17 cellular contexts compared by ENCODE assay signal in the genomic region with DNA sequence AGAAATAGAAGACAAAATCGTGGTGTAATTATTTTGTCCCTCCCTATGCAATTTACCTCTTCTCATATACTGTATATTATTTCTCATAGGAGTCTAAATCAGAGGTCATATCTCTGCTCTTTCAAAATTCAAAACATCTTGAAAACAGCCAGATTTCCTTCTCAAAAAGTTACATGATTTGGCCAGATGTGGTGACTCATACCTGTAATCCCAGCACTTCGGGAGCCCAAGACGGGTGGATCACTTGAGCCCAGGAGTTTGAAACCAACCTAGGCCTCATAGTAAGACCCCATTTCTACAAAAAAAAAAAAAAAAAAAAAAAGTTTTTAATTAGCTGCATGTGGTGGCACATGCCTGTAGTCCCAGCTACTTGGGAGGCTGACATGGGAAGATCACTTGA. TPM values are rescaled to one million over a fixed set of nuclear protein-coding genes. Genes with fewer than 3 reads are reported as not detected.
"Had no signal": no experiment of that assay in that cellular context is flagged by ENCODE, and none has a peak within 500 bp of the region (broad histone marks: within the 10 kb centered on the region; RNA-seq: fewer than 3 reads in every experiment).

No MANE protein-coding gene starts in this region.

- H3K9me3 ChIP-seq: thoracic aorta had no signal

- H3K27me3 ChIP-seq: cardiac muscle cell had no signal

- H3K27ac ChIP-seq: cardiac muscle cell, thoracic aorta, WERI-Rb-1 had no signal

- ATAC-seq: activated CD4-positive, alpha-beta T cell treated with anti-CD3 and anti-CD28 coated beads for 36 hours; activated CD8-positive, alpha-beta T cell treated with anti-CD3 and anti-CD28 coated beads, Interleukin-2, amount 10 ng/mL, durations not matched to agents 7 days and 5 days; left colon; naive thymus-derived CD4-positive, alpha-beta T cell; stimulated activated naive CD8-positive, alpha-beta T cell treated with anti-CD3 and anti-CD28 coated beads, Interleukin-15, amount 100 ng/mL, for 72 hours had no signal

- H3K4me3 ChIP-seq: cardiac muscle cell, lung, thoracic aorta had no signal

- DNase-seq: activated CD4-positive, alpha-beta T cell treated with anti-CD3 and anti-CD28 coated beads for 36 hours; activated CD8-positive, alpha-beta memory T cell treated with anti-CD3 and anti-CD28 coated beads, Interleukin-2, amount 50 U/mL, for 48 hours; activated CD8-positive, alpha-beta T cell treated with anti-CD3 and anti-CD28 coated beads, Interleukin-2, amount 10 ng/mL, durations not matched to agents 7 days and 5 days; foreskin melanocyte; head of caudate nucleus; left colon; naive thymus-derived CD4-positive, alpha-beta T cell; retina; stimulated activated CD4-positive, alpha-beta T cell treated with anti-CD3 and anti-CD28 coated beads, Interleukin-4, amount 100 ng/mL, for 1 hour; stimulated activated CD8-positive, alpha-beta memory T cell treated with anti-CD3 and anti-CD28 coated beads, Interleukin-4, amount 100 ng/mL, for 48 hours; stimulated activated naive CD8-positive, alpha-beta T cell treated with anti-CD3 and anti-CD28 coated beads, Interleukin-15, amount 100 ng/mL, for 72 hours; T1000; WERI-Rb-1 had no signal

RNA-seq across cellular contexts. Expression of a gene that starts 29.0 kb away (rescaled TPM):
- total RNA-seq: activated CD4-positive, alpha-beta T cell treated with anti-CD3 and anti-CD28 coated beads for 36 hours; activated CD8-positive, alpha-beta T cell treated with anti-CD3 and anti-CD28 coated beads, Interleukin-2, amount 10 ng/mL, durations not matched to agents 7 days and 5 days; cardiac muscle cell; lung; naive thymus-derived CD4-positive, alpha-beta T cell; thoracic aorta; urinary bladder had no signal
- polyA plus RNA-seq: lung, urinary bladder had no signal
